ENCODE assay signal across 19 cellular contexts in the genomic region with DNA sequence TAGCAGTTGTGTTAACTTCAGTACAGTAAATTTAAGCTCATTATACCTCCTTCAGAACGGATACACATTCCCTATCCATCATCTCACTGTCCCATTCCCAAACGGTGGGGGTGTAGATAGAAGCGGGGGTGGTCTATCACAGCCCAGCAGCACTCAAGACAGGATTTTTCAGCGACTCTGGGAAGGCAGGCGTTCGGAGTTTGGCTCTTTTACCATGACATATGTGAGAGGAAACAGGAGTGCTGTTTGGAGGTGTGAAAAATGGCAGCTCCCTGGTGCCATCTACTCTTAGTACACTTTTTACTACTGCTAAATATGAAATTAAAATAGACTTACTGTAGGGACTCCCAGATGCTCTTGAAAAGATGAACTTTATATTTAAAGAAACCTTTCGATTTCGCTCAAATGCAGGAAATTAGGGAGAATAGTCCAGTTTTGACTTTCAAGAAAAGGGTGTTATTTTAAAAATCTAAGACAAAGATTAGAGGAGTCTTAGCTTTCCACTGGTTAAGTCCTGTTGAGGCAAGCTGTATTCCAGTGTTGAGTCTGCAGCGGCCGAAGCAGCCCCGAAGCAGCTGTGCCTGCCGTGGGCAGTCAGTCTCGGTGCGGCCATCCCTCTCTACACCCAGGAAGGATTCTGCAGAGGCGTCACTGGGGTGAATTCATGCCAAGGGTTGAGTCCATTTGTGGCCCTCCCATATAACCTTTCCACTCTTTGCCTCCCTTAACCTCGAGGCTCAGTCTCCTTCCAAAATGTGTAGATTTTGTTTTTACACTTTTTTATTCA.
"Had no signal": no experiment of that assay in that cellular context is flagged by ENCODE, and none has a peak within 500 bp of the region (broad histone marks: within the 10 kb centered on the region; RNA-seq: fewer than 3 reads in every experiment).

No MANE protein-coding gene starts in this region.

- DNase-seq: kidney glomerular epithelial cell; left cardiac atrium; left ventricle myocardium superior; midbrain; naive thymus-derived CD8-positive, alpha-beta T cell; nucleus accumbens; right lobe of liver; stimulated activated CD4-positive, alpha-beta T cell treated with anti-CD3 and anti-CD28 coated beads, Interleukin-1b, Interleukin-23, amount 100 ng/mL, for 48 hours; stimulated activated CD4-positive, alpha-beta T cell treated with anti-CD3 and anti-CD28 coated beads, Interleukin-2, amount 100 ng/mL, for 48 hours; stimulated activated CD4-positive, alpha-beta T cell treated with anti-CD3 and anti-CD28 coated beads, Interleukin-4, amount 100 ng/mL, for 4 hours; stimulated activated CD8-positive, alpha-beta memory T cell treated with anti-CD3 and anti-CD28 coated beads, Interleukin-4, amount 100 ng/mL, for 48 hours; stimulated activated naive CD4-positive, alpha-beta T cell treated with Interleukin-2 at 50 U/mL for 16 hours; stimulated activated naive CD8-positive, alpha-beta T cell treated with anti-CD3 and anti-CD28 coated beads, Interleukin-15, amount 100 ng/mL, for 72 hours; substantia nigra; tibial artery; trophoblast cell; upper lobe of right lung had no signal

- ATAC-seq: left cardiac atrium; left lobe of liver; left ventricle myocardium superior; naive thymus-derived CD8-positive, alpha-beta T cell; right lobe of liver; stimulated activated memory B cell treated with anti-CD40 and anti-IgM and Interleukin-4, amounts not matched to agents 10 μg/mL and 1 μg/mL and 100 μg/mL, for 72 hours; stimulated activated naive CD8-positive, alpha-beta T cell treated with anti-CD3 and anti-CD28 coated beads, Interleukin-15, amount 100 ng/mL, for 72 hours; upper lobe of right lung had no signal
